20 cellular contexts compared by ENCODE assay signal in genomic region chr7:46651070-46651469, GRCh38.
DNase-seq lines count a peak whose midpoint lies in the region; ATAC-seq and TF ChIP-seq lines count a peak whose summit lies in the region.
"Had no signal": no experiment of that assay in that cellular context is flagged by ENCODE, and none has a peak within 500 bp of the region (broad histone marks: within the 10 kb centered on the region; RNA-seq: fewer than 3 reads in every experiment).

No MANE protein-coding gene starts in this region.

- peaks cover 2 to 9% of the 10 kb centered on the region in 2 donors for H3K9me3 ChIP-seq in duodenal mucosa (ENCODE audit: control insufficient read depth in 1 of 2, low read length in 2 of 2)
- no peaks in the 10 kb centered on the region for H3K9me3 ChIP-seq in lower lobe of right lung

- no peak overlapping the region for H3K4me3 Mint-ChIP-seq in activated T-helper 1 cell treated with anti-CD3 and anti-CD28 coated beads, Interleukin-12 subunit alpha, Interleukin-12 subunit beta, Interleukin-2, Interleukin-4 antibody, amounts not matched to agents 30 ng/mL and 10 ng/mL and 1 ng/mL, durations not matched to agents 14 hours and 24 hours and 36 hours
- H3K4me3 Mint-ChIP-seq: activated naive CD4-positive, alpha-beta T cell treated with anti-CD3 and anti-CD28 coated beads, Interleukin-2, amount 50 U/mL, for 24 hours; B cell; nephron progenitor cell had no signal

- no peak overlapping the region for H3K27ac Mint-ChIP-seq in activated T-helper 1 cell treated with anti-CD3 and anti-CD28 coated beads, Interleukin-12 subunit alpha, Interleukin-12 subunit beta, Interleukin-2, Interleukin-4 antibody, amounts not matched to agents 30 ng/mL and 10 ng/mL and 1 ng/mL, durations not matched to agents 14 hours and 24 hours and 36 hours
- H3K27ac Mint-ChIP-seq: activated naive CD4-positive, alpha-beta T cell treated with anti-CD3 and anti-CD28 coated beads, Interleukin-2, amount 50 U/mL, for 24 hours; B cell had no signal

- no peaks in the 10 kb centered on the region for H3K27me3 Mint-ChIP-seq in activated T-helper 1 cell treated with anti-CD3 and anti-CD28 coated beads, Interleukin-12 subunit alpha, Interleukin-12 subunit beta, Interleukin-2, Interleukin-4 antibody, amounts not matched to agents 30 ng/mL and 10 ng/mL and 1 ng/mL, durations not matched to agents 14 hours and 24 hours and 36 hours (ENCODE audit: insufficient read depth)
- H3K27me3 Mint-ChIP-seq: activated naive CD4-positive, alpha-beta T cell treated with anti-CD3 and anti-CD28 coated beads, Interleukin-2, amount 50 U/mL, for 24 hours; B cell; progenitor cell of endocrine pancreas had no signal

- ATAC-seq in lower lobe of right lung (peak; percentile 87 to 96), HG03159 (IDR thresholded peaks at IDR 0.05; ENCODE audit: unreplicated experiment) (no peak)

- peaks cover 19% of the 10 kb centered on the region for H3K9me3 Mint-ChIP-seq in activated T-helper 1 cell treated with anti-CD3 and anti-CD28 coated beads, Interleukin-12 subunit alpha, Interleukin-12 subunit beta, Interleukin-2, Interleukin-4 antibody, amounts not matched to agents 30 ng/mL and 10 ng/mL and 1 ng/mL, durations not matched to agents 14 hours and 24 hours and 36 hours

- H3K4me1 Mint-ChIP-seq in activated T-helper 1 cell treated with anti-CD3 and anti-CD28 coated beads, Interleukin-12 subunit alpha, Interleukin-12 subunit beta, Interleukin-2, Interleukin-4 antibody, amounts not matched to agents 30 ng/mL and 10 ng/mL and 1 ng/mL, durations not matched to agents 14 hours and 24 hours and 36 hours (ENCODE audit: low read depth) = no peaks in the 10 kb centered on the region
- H3K4me1 Mint-ChIP-seq: activated naive CD4-positive, alpha-beta T cell treated with anti-CD3 and anti-CD28 coated beads, Interleukin-2, amount 50 U/mL, for 24 hours; B cell had no signal

- H3K4me3 ChIP-seq in duodenal mucosa (ENCODE audit: low read depth in 1 of 2, low read length in 2 of 2) (peak overlapping the region; percentile 13 to 34), lower lobe of right lung (no peak overlapping the region), coronary artery (no peak overlapping the region)

- peak; percentile 25 for DNase-seq in DMS53 (lab: John Stamatoyannopoulos, UW)
- DNase-seq in DMS53 treated with DMSO at 0.1 percent for 48 hours (lab: John Stamatoyannopoulos, UW; ENCODE audit: unreplicated experiment) = no peak
- DNase-seq in lower lobe of right lung = no peak
- peak; percentile 75 for DNase-seq in ureter (ENCODE audit: low spot score)
- DNase-seq in coronary artery (ENCODE audit: low spot score) = no peak
- DNase-seq in activated T-helper 1 cell treated with anti-CD3 and anti-CD28 coated beads, Interleukin-12 subunit alpha, Interleukin-12 subunit beta, Interleukin-2, Interleukin-4 antibody, amounts not matched to agents 30 ng/mL and 10 ng/mL and 1 ng/mL, durations not matched to agents 14 hours and 24 hours and 36 hours (ENCODE audit: low spot score) = no peak
- DNase-seq: activated CD4-positive, alpha-beta T cell treated with anti-CD3 and anti-CD28 coated beads, Interleukin-2, amount 50 U/mL, for 4 hours; Kasumi-1; mesendoderm; NCI-H1417; NCI-H2171 treated with DMSO at 0.1 percent for 48 hours; NCI-H82; nephron progenitor cell; stimulated activated CD4-positive, alpha-beta T cell treated with anti-CD3 and anti-CD28 coated beads, Interleukin-4, amount 100 ng/mL, for 4 hours had no signal

- H3K9ac ChIP-seq in duodenal mucosa (ENCODE audit: low read depth in 1 of 2, low read length in 2 of 2) = no peak overlapping the region

- H3K4me1 ChIP-seq in duodenal mucosa (ENCODE audit: control insufficient read depth in 1 of 2, insufficient read depth in 2 of 2, low read length in 2 of 2) (peaks cover 10% of the 10 kb centered on the region in 2 donors), lower lobe of right lung (no peaks in the 10 kb centered on the region)

- TF ChIP-seq CTCF in lower lobe of right lung (IDR thresholded peaks at IDR 0.05) (no peak), coronary artery (IDR thresholded peaks at IDR 0.05) (no peak)

- no peaks in the 10 kb centered on the region for H3K36me3 Mint-ChIP-seq in activated T-helper 1 cell treated with anti-CD3 and anti-CD28 coated beads, Interleukin-12 subunit alpha, Interleukin-12 subunit beta, Interleukin-2, Interleukin-4 antibody, amounts not matched to agents 30 ng/mL and 10 ng/mL and 1 ng/mL, durations not matched to agents 14 hours and 24 hours and 36 hours (ENCODE audit: low read depth)
- H3K36me3 Mint-ChIP-seq: activated naive CD4-positive, alpha-beta T cell treated with anti-CD3 and anti-CD28 coated beads, Interleukin-2, amount 50 U/mL, for 24 hours had no signal

- H3K27ac ChIP-seq in duodenal mucosa (ENCODE audit: low read depth, low read length) (peak overlapping the region; percentile 26), lower lobe of right lung (no peak overlapping the region), coronary artery (no peak overlapping the region)
- H3K27ac ChIP-seq: 22Rv1 had no signal

- H3K27me3 ChIP-seq in duodenal mucosa (ENCODE audit: control insufficient read depth in 1 of 2, insufficient read depth in 2 of 2, low read length in 2 of 2) (no peaks in the 10 kb centered on the region), lower lobe of right lung (ENCODE audit: low read depth) (no peaks in the 10 kb centered on the region)

- intact Hi-C loops in lower lobe of right lung (cut with DNase I) = no loop called here
- intact Hi-C loops in activated T-helper 1 cell treated with anti-CD3 and anti-CD28 coated beads, Interleukin-12 subunit alpha, Interleukin-12 subunit beta, Interleukin-2, Interleukin-4 antibody, amounts not matched to agents 30 ng/mL and 10 ng/mL and 1 ng/mL, durations not matched to agents 14 hours and 24 hours and 36 hours (cut with micrococcal nuclease) = no loop called here

- H3K36me3 ChIP-seq in duodenal mucosa (ENCODE audit: control insufficient read depth in 1 of 2, insufficient read depth in 2 of 2, low read length in 2 of 2) = no peaks in the 10 kb centered on the region
- no peaks in the 10 kb centered on the region for H3K36me3 ChIP-seq in lower lobe of right lung

Comparison
In these comparisons a context has a peak if more than half of its experiments do, and no peak if none do; other contexts are left out.
1. DNase-seq: peak in DMS53 (single experiment) and ureter (single experiment); none in DMS53 treated with DMSO at 0.1 percent for 48 hours (single experiment), lower lobe of right lung (single experiment), coronary artery (single experiment) and activated T-helper 1 cell treated with anti-CD3 and anti-CD28 coated beads, Interleukin-12 subunit alpha, Interleukin-12 subunit beta, Interleukin-2, Interleukin-4 antibody, amounts not matched to agents 30 ng/mL and 10 ng/mL and 1 ng/mL, durations not matched to agents 14 hours and 24 hours and 36 hours (single experiment).
2. H3K4me3 ChIP-seq: peak in duodenal mucosa (2 of 2); none in lower lobe of right lung (single experiment) and coronary artery (single experiment).